8 cellular contexts compared by ENCODE assay signal in genomic region chr13:99087954-99088491, GRCh38.
DNase-seq lines count a peak whose midpoint lies in the region; ATAC-seq and TF ChIP-seq lines count a peak whose summit lies in the region.

No MANE protein-coding gene starts in this region.

- no peaks in the 10 kb centered on the region for H3K9me3 Mint-ChIP-seq in nephron progenitor cell

- no peak overlapping the region for H3K9ac ChIP-seq in KMS-11

- H3K4me1 ChIP-seq in KMS-11 (ENCODE audit: low read depth, poor library complexity, severe bottlenecking), result peaks cover 5% of the 10 kb centered on the region

- peak; percentile 24 for ATAC-seq in GM21737 (IDR thresholded peaks at IDR 0.05; ENCODE audit: unreplicated experiment)

- peak overlapping the region; percentile 62 for H3K4me2 ChIP-seq in KMS-11

- no peak overlapping the region for H3K4me3 ChIP-seq in KMS-11 (IDR thresholded peaks at IDR 0.05; ENCODE audit: insufficient read depth, low read depth, low read length)
- peak overlapping the region; percentile 79 for H3K4me3 ChIP-seq in epithelial cell of esophagus (ENCODE audit: low read length)

- H3K27me3 Mint-ChIP-seq in nephron progenitor cell (ENCODE audit: low read depth, poor library complexity), result peaks cover 64% of the 10 kb centered on the region

- peaks cover 23% of the 10 kb centered on the region for H3K4me1 Mint-ChIP-seq in nephron progenitor cell

- H2AFZ ChIP-seq in KMS-11 (ENCODE audit: low read depth), result peak overlapping the region; percentile 73

- H3K27ac Mint-ChIP-seq in nephron progenitor cell, result no peak overlapping the region

- H3K27ac ChIP-seq in KMS-11, result no peak overlapping the region

- no peaks in the 10 kb centered on the region for H3K36me3 ChIP-seq in KMS-11 (ENCODE audit: insufficient read depth)

- no peaks in the 10 kb centered on the region for H3K79me2 ChIP-seq in KMS-11 (ENCODE audit: insufficient read depth, low read depth)

- no peaks in the 10 kb centered on the region for H4K20me1 ChIP-seq in KMS-11 (ENCODE audit: insufficient read depth)

- no peaks in the 10 kb centered on the region for H3K36me3 Mint-ChIP-seq in nephron progenitor cell (ENCODE audit: low read depth)

- no peaks in the 10 kb centered on the region for H3K27me3 ChIP-seq in KMS-11 (ENCODE audit: insufficient read depth, low read depth)

- DNase-seq in DMS79 (lab: John Stamatoyannopoulos, UW), result peak; percentile 93
- DNase-seq in activated CD4-positive, alpha-beta T cell treated with anti-CD3 and anti-CD28 coated beads for 48 hours, result peak; percentile 41
- DNase-seq in epithelial cell of esophagus (ENCODE audit: low read depth), result no peak
- peak; percentile 16 for DNase-seq in nephron progenitor cell
- DNase-seq in AG20443 (ENCODE audit: low spot score), result no peak
- no peak for DNase-seq in NCI-H226

- TF ChIP-seq CTCF in KMS-11 (conservative IDR thresholded peaks at IDR 0.05; ENCODE audit: low read depth, low read length), result no peak
- TF ChIP-seq CTCF in epithelial cell of esophagus (IDR thresholded peaks at IDR 0.05; ENCODE audit: insufficient read depth, low read depth, low read length, missing control alignments), result no peak
- TF ChIP-seq CTCF in nephron progenitor cell (IDR thresholded peaks at IDR 0.05), result no peak

- H3K4me3 Mint-ChIP-seq in nephron progenitor cell, result peak overlapping the region; percentile 93

Comparison
In these comparisons a context has a peak if more than half of its experiments do, and no peak if none do; other contexts are left out.
1. DNase-seq: peak in DMS79 (single experiment), activated CD4-positive, alpha-beta T cell treated with anti-CD3 and anti-CD28 coated beads for 48 hours (single experiment) and nephron progenitor cell (single experiment); none in epithelial cell of esophagus (single experiment), AG20443 (single experiment) and NCI-H226 (single experiment).